ENCODE assay signal across 11 cellular contexts in the genomic region with DNA sequence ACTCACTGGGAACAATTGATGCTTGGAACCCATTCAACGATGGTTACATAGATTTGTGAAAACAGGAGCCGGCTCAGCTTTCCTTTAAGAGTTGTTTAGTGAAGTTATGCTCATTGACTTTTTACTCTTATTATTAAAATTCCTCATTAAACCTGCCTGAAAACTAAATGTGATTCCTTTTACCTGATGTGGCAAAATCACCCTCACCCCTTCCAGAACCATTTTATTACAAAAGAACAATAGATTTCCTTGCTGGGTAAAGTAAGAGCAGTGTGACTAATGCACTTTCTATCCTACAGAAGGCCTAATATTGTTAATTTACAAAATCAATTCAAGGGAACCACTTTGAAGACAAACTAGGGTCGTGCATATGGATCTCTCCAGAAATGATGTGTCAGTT.
"Had no signal": no experiment of that assay in that cellular context is flagged by ENCODE, and none has a peak within 500 bp of the region (broad histone marks: within the 10 kb centered on the region; RNA-seq: fewer than 3 reads in every experiment).

No MANE protein-coding gene starts in this region.

- DNase-seq: heart left ventricle; hippocampal formation; mucosa of descending colon; naive thymus-derived CD8-positive, alpha-beta T cell; posterior cingulate gyrus; right cardiac atrium; small intestine; stimulated activated CD4-positive, alpha-beta T cell treated with anti-CD3 and anti-CD28 coated beads, Interleukin-12 subunit alpha, Interleukin-12 subunit beta, amount 100 ng/mL, for 4 hours; stimulated activated CD4-positive, alpha-beta T cell treated with anti-CD3 and anti-CD28 coated beads, Interleukin-2, amount 100 ng/mL, for 48 hours; stimulated activated naive CD4-positive, alpha-beta T cell treated with Interleukin-2 at 50 U/mL for 16 hours; trophoblast cell had no signal

- H3K36me3 Mint-ChIP-seq: naive thymus-derived CD8-positive, alpha-beta T cell had no signal

- H3K9me3 ChIP-seq: heart left ventricle, mucosa of descending colon had no signal

- H3K4me1 Mint-ChIP-seq: naive thymus-derived CD8-positive, alpha-beta T cell had no signal

- H3K4me3 ChIP-seq: heart left ventricle, mucosa of descending colon had no signal

- H3K36me3 ChIP-seq: heart left ventricle had no signal

- H3K27me3 ChIP-seq: heart left ventricle had no signal

- H3K4me3 Mint-ChIP-seq: naive thymus-derived CD8-positive, alpha-beta T cell had no signal

- H3K27ac Mint-ChIP-seq: naive thymus-derived CD8-positive, alpha-beta T cell had no signal

- ATAC-seq: heart left ventricle; mucosa of descending colon; naive thymus-derived CD8-positive, alpha-beta T cell; right cardiac atrium had no signal
